In the genomic region with DNA sequence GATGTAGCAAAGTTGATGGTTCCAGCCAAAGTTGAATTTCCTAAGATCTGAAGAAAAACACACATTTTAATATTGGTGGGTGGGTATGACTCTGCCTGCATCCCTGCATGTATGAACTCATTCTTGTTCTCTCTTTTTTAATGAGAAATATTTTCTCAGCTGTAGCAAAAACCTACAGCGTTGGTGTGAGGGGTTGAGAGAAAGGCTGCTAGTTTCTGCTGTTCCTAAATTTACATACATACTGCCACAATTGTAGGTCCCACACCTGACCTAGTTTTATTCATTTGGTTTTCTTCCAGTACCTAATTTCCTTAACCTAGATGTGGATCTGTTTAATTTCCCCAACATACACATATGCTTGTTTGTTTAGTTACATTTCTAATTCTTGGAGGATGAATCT, we compare ENCODE assay signal across 13 cellular contexts. TPM values are rescaled to one million over a fixed set of nuclear protein-coding genes. Genes with fewer than 3 reads are reported as not detected.
DNase-seq lines count a peak whose midpoint lies in the region; ATAC-seq, FAIRE-seq and TF ChIP-seq lines count a peak whose summit lies in the region.
"Had no signal": no experiment of that assay in that cellular context is flagged by ENCODE, and none has a peak within 500 bp of the region (broad histone marks: within the 10 kb centered on the region; RNA-seq: fewer than 3 reads in every experiment).

No MANE protein-coding gene starts in this region.

- in situ Hi-C loops in G401 (cut with HindIII; ENCODE audit: low sequenced_read_pairs): no loop called here

- no peaks in the 10 kb centered on the region for H3K9me3 ChIP-seq in T-helper 17 cell (ENCODE audit: control insufficient read depth, low read length, poor library complexity, severe bottlenecking)

- no peak for ATAC-seq in T-helper 17 cell
- ATAC-seq in stimulated activated effector memory CD8-positive, alpha-beta T cell treated with anti-CD3 and anti-CD28 coated beads, Interleukin-12 subunit alpha, Interleukin-12 subunit beta, amount 100 ng/mL, for 72 hours: no peak
- no peak for ATAC-seq in GM19023 (IDR thresholded peaks at IDR 0.05; ENCODE audit: unreplicated experiment)
- ATAC-seq: sciatic nerve had no signal

- H3K27ac Mint-ChIP-seq in T-helper 17 cell (peak overlapping the region; percentile 98), endothelial cell (ENCODE audit: unreplicated experiment) (no peak overlapping the region)
- H3K27ac Mint-ChIP-seq in stimulated activated effector memory CD8-positive, alpha-beta T cell treated with anti-CD3 and anti-CD28 coated beads, Interleukin-12 subunit alpha, Interleukin-12 subunit beta, amount 100 ng/mL, for 72 hours: peak overlapping the region; percentile 95

- H3K4me3 Mint-ChIP-seq in T-helper 17 cell (peak overlapping the region; percentile 100), endothelial cell (ENCODE audit: unreplicated experiment) (peak overlapping the region; percentile 48)
- peak overlapping the region; percentile 96 for H3K4me3 Mint-ChIP-seq in stimulated activated effector memory CD8-positive, alpha-beta T cell treated with anti-CD3 and anti-CD28 coated beads, Interleukin-12 subunit alpha, Interleukin-12 subunit beta, amount 100 ng/mL, for 72 hours

- no peak for FAIRE-seq in GM12892 (lab: Jason Lieb, UNC)

- H3K9me3 Mint-ChIP-seq in endothelial cell (ENCODE audit: unreplicated experiment): no peaks in the 10 kb centered on the region
- H3K9me3 Mint-ChIP-seq in stimulated activated effector memory CD8-positive, alpha-beta T cell treated with anti-CD3 and anti-CD28 coated beads, Interleukin-12 subunit alpha, Interleukin-12 subunit beta, amount 100 ng/mL, for 72 hours: no peaks in the 10 kb centered on the region

- H3K4me1 Mint-ChIP-seq in T-helper 17 cell: peaks cover 83% of the 10 kb centered on the region
- peaks cover 65% of the 10 kb centered on the region for H3K4me1 Mint-ChIP-seq in endothelial cell (ENCODE audit: unreplicated experiment)
- H3K4me1 Mint-ChIP-seq in stimulated activated effector memory CD8-positive, alpha-beta T cell treated with anti-CD3 and anti-CD28 coated beads, Interleukin-12 subunit alpha, Interleukin-12 subunit beta, amount 100 ng/mL, for 72 hours: peaks cover 80% of the 10 kb centered on the region

- TF ChIP-seq CTCF in endothelial cell (IDR thresholded peaks at IDR 0.05; ENCODE audit: unreplicated experiment): no peak

- DNase-seq in G401 (ENCODE audit: low spot score): peak; percentile 68
- no peak for DNase-seq in T-helper 17 cell
- no peak for DNase-seq in endothelial cell (ENCODE audit: low spot score)
- no peak for DNase-seq in stimulated activated effector memory CD8-positive, alpha-beta T cell treated with anti-CD3 and anti-CD28 coated beads, Interleukin-12 subunit alpha, Interleukin-12 subunit beta, amount 100 ng/mL, for 72 hours (ENCODE audit: low spot score in 2 of 2)
- no peak for DNase-seq in NCI-H2081 treated with DMSO at 0.1 percent for 48 hours (lab: John Stamatoyannopoulos, UW)
- no peak for DNase-seq in stimulated activated CD4-positive, alpha-beta T cell treated with anti-CD3 and anti-CD28 coated beads, Interleukin-12 subunit alpha, Interleukin-12 subunit beta, amount 100 ng/mL, for 4 hours
- no peak for DNase-seq in GM12892 (ENCODE audit: insufficient read length)
- DNase-seq: cerebellar nuclear complex, DMS79 treated with DMSO at 0.1 percent for 48 hours, NCI-H446 had no signal

- no peak for TF ChIP-seq POLR2A in GM12892 (IDR thresholded peaks at IDR 0.05; ENCODE audit: low read depth, low read length)

- no peaks in the 10 kb centered on the region for H3K27me3 Mint-ChIP-seq in T-helper 17 cell
- H3K27me3 Mint-ChIP-seq in endothelial cell (ENCODE audit: unreplicated experiment): peaks cover 8% of the 10 kb centered on the region

- H3K36me3 Mint-ChIP-seq in T-helper 17 cell (ENCODE audit: low read depth) (peaks cover 3% of the 10 kb centered on the region), endothelial cell (ENCODE audit: low read depth, unreplicated experiment) (peaks cover 8% of the 10 kb centered on the region)
- peaks cover 55% of the 10 kb centered on the region for H3K36me3 Mint-ChIP-seq in stimulated activated effector memory CD8-positive, alpha-beta T cell treated with anti-CD3 and anti-CD28 coated beads, Interleukin-12 subunit alpha, Interleukin-12 subunit beta, amount 100 ng/mL, for 72 hours

RNA-seq across cellular contexts. Expression of a gene that starts 4.6 kb away (rescaled TPM):
- 42.3 and 47.0 TPM in 2 replicates for total RNA-seq in G401 (2014; rRNA removed; shearing (Covaris generic))
- total RNA-seq in T-helper 17 cell: 10 to 100 TPM; 33.1 to 45.9 TPM
- 48.6 TPM for total RNA-seq in endothelial cell (ENCODE audit: unreplicated experiment)
- 12.4 TPM for polyA plus RNA-seq in GM12892 (2012; ENCODE audit: missing spikeins)

RNA-seq across cellular contexts. Expression of a gene that starts 30.1 kb away (rescaled TPM):
- not detected in 2 replicates for total RNA-seq in G401 (2014; rRNA removed; shearing (Covaris generic))
- total RNA-seq in T-helper 17 cell (10 to 100 TPM; 33.1 to 43.1 TPM), endothelial cell (ENCODE audit: unreplicated experiment) (2.6 TPM)
- 1.4 TPM for polyA plus RNA-seq in GM12892 (2012; ENCODE audit: missing spikeins)

RNA-seq across cellular contexts. Expression of a gene that starts 42.3 kb away (rescaled TPM):
- total RNA-seq in G401 (2014; rRNA removed; shearing (Covaris generic)): 6.5 and 12.1 TPM in 2 replicates
- 100 to 1,000 TPM; 284 to 305 TPM for total RNA-seq in T-helper 17 cell
- 89.7 TPM for total RNA-seq in endothelial cell (ENCODE audit: unreplicated experiment)
- polyA plus RNA-seq in GM12892 (2012; ENCODE audit: missing spikeins): 13.7 TPM

RNA-seq across cellular contexts. Expression of a gene that starts 42.5 kb away (rescaled TPM):
- 0.78 TPM in 1 of 2 replicates, not detected in the other for total RNA-seq in G401 (2014; rRNA removed; shearing (Covaris generic))
- under 1 TPM; 0.31 to 0.70 TPM for total RNA-seq in T-helper 17 cell
- 1.3 TPM for total RNA-seq in endothelial cell (ENCODE audit: unreplicated experiment)
- 0.23 TPM for polyA plus RNA-seq in GM12892 (2012; ENCODE audit: missing spikeins)
- total RNA-seq: mesenteric fat pad had no signal

RNA-seq across cellular contexts. Expression of a gene that starts 58.6 kb away (rescaled TPM):
- 72.9 and 82.8 TPM in 2 replicates for total RNA-seq in G401 (2014; rRNA removed; shearing (Covaris generic))
- 10 to 100 TPM; 12.6 to 14.7 TPM for total RNA-seq in T-helper 17 cell
- 4.4 TPM for total RNA-seq in endothelial cell (ENCODE audit: unreplicated experiment)
- polyA plus RNA-seq in GM12892 (2012; ENCODE audit: missing spikeins): 0.70 TPM

Comparison
In these comparisons a context has a peak if more than half of its experiments do, and no peak if none do; other contexts are left out.
1. H3K4me3 Mint-ChIP-seq: peak in every context shown above with its lines; median percentile 100 in T-helper 17 cell; 96 in stimulated activated effector memory CD8-positive, alpha-beta T cell treated with anti-CD3 and anti-CD28 coated beads, Interleukin-12 subunit alpha, Interleukin-12 subunit beta, amount 100 ng/mL, for 72 hours; 48 in endothelial cell.